ENCODE assay signal across 8 cellular contexts in the genomic region with DNA sequence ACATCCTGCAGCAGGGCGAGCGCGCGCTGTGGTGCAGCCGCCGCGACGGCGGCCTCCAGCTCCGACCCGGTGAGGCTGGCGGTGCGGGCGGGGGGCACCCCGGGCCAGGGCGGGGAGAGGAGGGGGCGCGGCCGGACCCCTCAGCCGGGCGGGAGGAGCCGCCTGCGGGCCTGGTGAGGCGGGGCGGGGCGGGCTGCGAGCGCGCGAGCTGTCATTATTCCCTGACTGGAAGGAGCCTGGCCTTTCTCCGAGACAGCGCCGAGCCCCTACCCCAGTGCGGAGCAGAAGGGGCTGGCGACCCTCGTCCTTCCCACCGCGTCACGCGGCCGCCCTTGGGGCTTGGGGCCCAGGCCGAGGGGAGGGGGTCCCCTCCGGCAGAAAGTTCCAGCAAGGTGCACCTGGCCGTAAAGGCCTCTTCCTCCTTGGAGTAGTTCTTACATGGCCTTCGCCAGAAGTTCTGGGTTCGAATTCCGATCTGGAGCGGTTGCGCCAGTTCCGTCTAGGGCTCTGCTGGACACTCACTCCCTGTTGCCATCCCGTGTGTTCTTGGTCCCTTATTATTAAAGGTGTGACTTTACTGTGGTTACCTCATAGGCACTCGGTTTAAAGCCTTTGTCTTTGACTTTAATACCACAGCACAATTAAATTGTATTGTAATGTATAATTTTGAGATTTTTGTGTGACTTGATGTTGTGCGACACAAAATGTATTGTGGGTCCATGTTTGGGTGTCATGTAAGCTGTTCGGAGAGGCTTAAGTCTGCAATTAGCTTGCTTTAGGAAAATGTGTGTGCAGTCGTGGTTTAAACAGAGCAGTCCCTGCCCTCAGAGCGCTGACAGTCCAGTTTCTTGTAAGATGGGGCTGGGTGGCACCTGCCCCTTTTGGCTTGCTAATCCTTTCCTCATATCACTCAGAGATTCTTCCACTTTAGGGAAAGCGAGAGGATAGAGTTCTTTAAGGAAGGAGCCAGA.
DNase-seq lines count a peak whose midpoint lies in the region; ATAC-seq and TF ChIP-seq lines count a peak whose summit lies in the region.

No MANE protein-coding gene starts in this region.

- DNase-seq in stimulated activated naive CD4-positive, alpha-beta T cell treated with Interleukin-2 at 50 U/mL for 16 hours (lab: John Stamatoyannopoulos, UW): peak; percentile 43
- no peak for DNase-seq in stimulated activated naive CD4-positive, alpha-beta T cell (lab: John Stamatoyannopoulos, UW)
- DNase-seq in erythroblast (lab: John Stamatoyannopoulos, UW): peak; percentile 40 to 52
- no peak for DNase-seq in NCI-H1417 treated with DMSO at 0.1 percent for 48 hours (lab: John Stamatoyannopoulos, UW)
- DNase-seq in midbrain (lab: John Stamatoyannopoulos, UW): no peak

- no peaks in the 10 kb centered on the region for H3K9me3 ChIP-seq in neutrophil

- peak overlapping the region; percentile 75 to 93 for H3K4me3 ChIP-seq in neutrophil (ENCODE audit: low read depth in 1 of 2, low read length in 1 of 2)

- TF ChIP-seq POLR2A in erythroblast (IDR thresholded peaks at IDR 0.05; ENCODE audit: low read length): no peak

- H3K27ac ChIP-seq in VCaP (peak overlapping the region; percentile 80), neutrophil (peak overlapping the region; percentile 84)

- H3K27me3 ChIP-seq in neutrophil: no peaks in the 10 kb centered on the region

- H3K4me1 ChIP-seq in neutrophil (ENCODE audit: control insufficient read depth in 1 of 2, insufficient read depth in 1 of 2, low read depth in 1 of 2, low read length in 1 of 2): peaks cover 16 to 17% of the 10 kb centered on the region in 2 experiments

- H3K36me3 ChIP-seq in neutrophil: no peaks in the 10 kb centered on the region

- TF ChIP-seq CTCF in VCaP (conservative IDR thresholded peaks at IDR 0.05): no peak
- TF ChIP-seq CTCF in neutrophil (IDR thresholded peaks at IDR 0.05): no peak

- no peak for ATAC-seq in GM21528 (IDR thresholded peaks at IDR 0.05; ENCODE audit: low FRiP score, unreplicated experiment)

Comparison
In these comparisons a context has a peak if more than half of its experiments do, and no peak if none do; other contexts are left out.
1. DNase-seq: peak in stimulated activated naive CD4-positive, alpha-beta T cell treated with Interleukin-2 at 50 U/mL for 16 hours (single experiment) and erythroblast (2 of 2); none in stimulated activated naive CD4-positive, alpha-beta T cell (0 of 6), NCI-H1417 treated with DMSO at 0.1 percent for 48 hours (single experiment) and midbrain (single experiment).